ENCODE assay signal across 1 cellular context in the genomic region with DNA sequence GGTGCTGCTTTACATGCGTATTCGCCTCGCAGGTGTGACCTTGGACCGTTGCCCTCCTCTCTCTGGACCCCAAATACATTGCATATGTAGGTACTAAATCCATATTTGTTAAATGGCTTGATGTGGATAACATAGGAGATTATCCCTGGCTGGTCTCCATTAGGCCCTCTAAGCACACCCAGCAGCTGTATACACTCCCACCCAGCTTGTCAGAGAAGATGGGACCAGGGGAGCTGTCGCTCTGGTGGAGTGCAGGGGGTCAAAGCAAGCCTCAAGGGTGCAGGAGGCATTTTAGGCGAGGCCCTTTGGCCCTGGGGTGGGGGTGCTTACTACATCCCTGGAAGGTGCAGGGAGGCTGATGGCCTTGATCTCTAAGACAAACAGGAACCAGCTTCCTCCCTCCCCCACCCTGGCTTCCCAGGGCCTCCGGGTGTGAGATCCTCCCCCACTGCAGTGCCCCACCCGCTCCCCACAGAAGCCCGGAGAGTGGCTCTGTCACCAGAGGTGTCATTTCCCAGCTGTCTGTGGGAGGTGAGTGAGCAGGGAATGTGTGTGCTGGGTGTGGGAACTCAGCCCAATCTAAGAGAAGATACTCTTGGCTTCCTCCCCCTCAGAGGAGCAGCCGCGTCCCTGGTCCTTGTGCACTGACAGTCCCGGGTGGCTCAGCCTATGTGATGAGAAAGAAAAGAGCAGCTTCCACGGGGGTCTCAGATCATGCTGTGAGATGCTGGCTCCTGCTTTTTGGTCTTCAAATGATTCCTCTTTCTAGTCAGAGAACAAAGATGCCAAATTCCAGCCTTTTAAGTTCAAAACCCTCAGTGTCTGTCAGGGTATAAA.
TF ChIP-seq lines count a peak whose summit lies in the region.

No MANE protein-coding gene starts in this region.

TF ChIP-seq in HepG2, 621 proteins besides CTCF, POLR2A, EP300 and RAD21 (continued from another document):
- TF ChIP-seq, protein P1, sequence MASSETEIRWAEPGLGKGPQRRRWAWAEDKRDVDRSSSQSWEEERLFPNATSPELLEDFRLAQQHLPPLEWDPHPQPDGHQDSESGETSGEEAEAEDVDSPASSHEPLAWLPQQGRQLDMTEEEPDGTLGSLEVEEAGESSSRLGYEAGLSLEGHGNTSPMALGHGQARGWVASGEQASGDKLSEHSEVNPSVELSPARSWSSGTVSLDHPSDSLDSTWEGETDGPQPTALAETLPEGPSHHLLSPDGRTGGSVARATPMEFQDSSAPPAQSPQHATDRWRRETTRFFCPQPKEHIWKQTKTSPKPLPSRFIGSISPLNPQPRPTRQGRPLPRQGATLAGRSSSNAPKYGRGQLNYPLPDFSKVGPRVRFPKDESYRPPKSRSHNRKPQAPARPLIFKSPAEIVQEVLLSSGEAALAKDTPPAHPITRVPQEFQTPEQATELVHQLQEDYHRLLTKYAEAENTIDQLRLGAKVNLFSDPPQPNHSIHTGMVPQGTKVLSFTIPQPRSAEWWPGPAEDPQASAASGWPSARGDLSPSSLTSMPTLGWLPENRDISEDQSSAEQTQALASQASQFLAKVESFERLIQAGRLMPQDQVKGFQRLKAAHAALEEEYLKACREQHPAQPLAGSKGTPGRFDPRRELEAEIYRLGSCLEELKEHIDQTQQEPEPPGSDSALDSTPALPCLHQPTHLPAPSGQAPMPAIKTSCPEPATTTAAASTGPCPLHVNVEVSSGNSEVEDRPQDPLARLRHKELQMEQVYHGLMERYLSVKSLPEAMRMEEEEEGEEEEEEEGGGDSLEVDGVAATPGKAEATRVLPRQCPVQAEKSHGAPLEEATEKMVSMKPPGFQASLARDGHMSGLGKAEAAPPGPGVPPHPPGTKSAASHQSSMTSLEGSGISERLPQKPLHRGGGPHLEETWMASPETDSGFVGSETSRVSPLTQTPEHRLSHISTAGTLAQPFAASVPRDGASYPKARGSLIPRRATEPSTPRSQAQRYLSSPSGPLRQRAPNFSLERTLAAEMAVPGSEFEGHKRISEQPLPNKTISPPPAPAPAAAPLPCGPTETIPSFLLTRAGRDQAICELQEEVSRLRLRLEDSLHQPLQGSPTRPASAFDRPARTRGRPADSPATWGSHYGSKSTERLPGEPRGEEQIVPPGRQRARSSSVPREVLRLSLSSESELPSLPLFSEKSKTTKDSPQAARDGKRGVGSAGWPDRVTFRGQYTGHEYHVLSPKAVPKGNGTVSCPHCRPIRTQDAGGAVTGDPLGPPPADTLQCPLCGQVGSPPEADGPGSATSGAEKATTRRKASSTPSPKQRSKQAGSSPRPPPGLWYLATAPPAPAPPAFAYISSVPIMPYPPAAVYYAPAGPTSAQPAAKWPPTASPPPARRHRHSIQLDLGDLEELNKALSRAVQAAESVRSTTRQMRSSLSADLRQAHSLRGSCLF (CRISPR knock-in tag; IDR thresholded peaks at IDR 0.05; ENCODE audit: borderline replicate concordance) = no peak
- TF ChIP-seq ARNT2 (CRISPR knock-in tag; IDR thresholded peaks at IDR 0.05; ENCODE audit: low read depth) (no peak), YEATS4 (CRISPR knock-in tag; IDR thresholded peaks at IDR 0.05; ENCODE audit: borderline replicate concordance) (peak; percentile 44; the same call in 1 of the 2 replicates), ZNF512B (CRISPR knock-in tag; IDR thresholded peaks at IDR 0.05; ENCODE audit: borderline replicate concordance) (no peak), GFI1 (CRISPR knock-in tag; IDR thresholded peaks at IDR 0.05; ENCODE audit: borderline replicate concordance) (no peak), ZNF281 (CRISPR knock-in tag; IDR thresholded peaks at IDR 0.05; ENCODE audit: borderline replicate concordance) (peak; percentile 96), ZNF75D (CRISPR knock-in tag; IDR thresholded peaks at IDR 0.05; ENCODE audit: borderline replicate concordance) (no peak), SSRP1 (CRISPR knock-in tag; IDR thresholded peaks at IDR 0.05) (no peak; the same call in 1 of the 2 replicates), ZNF766 (CRISPR knock-in tag; IDR thresholded peaks at IDR 0.05; ENCODE audit: borderline replicate concordance) (no peak), ZFAT (CRISPR knock-in tag; conservative IDR thresholded peaks at IDR 0.05) (no peak), ZSCAN9 (CRISPR knock-in tag; IDR thresholded peaks at IDR 0.05; ENCODE audit: borderline replicate concordance) (no peak), SIN3B (IDR thresholded peaks at IDR 0.05; ENCODE audit: low read length) (no peak), ZNF562 (CRISPR knock-in tag; IDR thresholded peaks at IDR 0.05; ENCODE audit: borderline replicate concordance) (no peak), SALL2 (CRISPR knock-in tag; IDR thresholded peaks at IDR 0.05) (no peak), SKI (IDR thresholded peaks at IDR 0.05; ENCODE audit: partially characterized antibody) (no peak), ZFY (CRISPR knock-in tag; IDR thresholded peaks at IDR 0.05) (0 out of 2 replicates have a peak, but pooled peaks have one; percentile 47), U2AF1 (optimal IDR thresholded peaks at IDR 0.05; ENCODE audit: low read depth, low read length) (no peak), HDAC2 (CRISPR knock-in tag; IDR thresholded peaks at IDR 0.05) (no peak; the same call in 1 of the 2 replicates), KLF16 (CRISPR knock-in tag; IDR thresholded peaks at IDR 0.05) (0 out of 4 replicates have a peak, but pooled peaks of 1 of the 2 experiments have one; percentile 28), KLF13 (CRISPR knock-in tag; IDR thresholded peaks at IDR 0.05) (no peak), MAFG (CRISPR knock-in tag; IDR thresholded peaks at IDR 0.05) (no peak), ZNF7 (CRISPR knock-in tag; IDR thresholded peaks at IDR 0.05) (no peak), ZNF451 (CRISPR knock-in tag; IDR thresholded peaks at IDR 0.05) (no peak), AGO1 (IDR thresholded peaks at IDR 0.05; ENCODE audit: low read depth, low read length, poor library complexity, severe bottlenecking) (no peak), GATAD1 (CRISPR knock-in tag; IDR thresholded peaks at IDR 0.05) (no peak; the same call in 1 of the 2 replicates), ZNF317 (CRISPR knock-in tag; IDR thresholded peaks at IDR 0.05) (no peak), ZNF589 (CRISPR knock-in tag; conservative IDR thresholded peaks at IDR 0.05) (no peak), ZNF558 (CRISPR knock-in tag; IDR thresholded peaks at IDR 0.05; ENCODE audit: borderline replicate concordance) (no peak)
- TF ChIP-seq, protein P2, sequence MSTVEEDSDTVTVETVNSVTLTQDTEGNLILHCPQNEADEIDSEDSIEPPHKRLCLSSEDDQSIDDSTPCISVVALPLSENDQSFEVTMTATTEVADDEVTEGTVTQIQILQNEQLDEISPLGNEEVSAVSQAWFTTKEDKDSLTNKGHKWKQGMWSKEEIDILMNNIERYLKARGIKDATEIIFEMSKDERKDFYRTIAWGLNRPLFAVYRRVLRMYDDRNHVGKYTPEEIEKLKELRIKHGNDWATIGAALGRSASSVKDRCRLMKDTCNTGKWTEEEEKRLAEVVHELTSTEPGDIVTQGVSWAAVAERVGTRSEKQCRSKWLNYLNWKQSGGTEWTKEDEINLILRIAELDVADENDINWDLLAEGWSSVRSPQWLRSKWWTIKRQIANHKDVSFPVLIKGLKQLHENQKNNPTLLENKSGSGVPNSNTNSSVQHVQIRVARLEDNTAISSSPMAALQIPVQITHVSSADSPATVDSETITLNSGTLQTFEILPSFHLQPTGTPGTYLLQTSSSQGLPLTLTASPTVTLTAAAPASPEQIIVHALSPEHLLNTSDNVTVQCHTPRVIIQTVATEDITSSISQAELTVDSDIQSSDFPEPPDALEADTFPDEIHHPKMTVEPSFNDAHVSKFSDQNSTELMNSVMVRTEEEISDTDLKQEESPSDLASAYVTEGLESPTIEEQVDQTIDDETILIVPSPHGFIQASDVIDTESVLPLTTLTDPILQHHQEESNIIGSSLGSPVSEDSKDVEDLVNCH (CRISPR knock-in tag; IDR thresholded peaks at IDR 0.05) = no peak
- TF ChIP-seq, protein P3, sequence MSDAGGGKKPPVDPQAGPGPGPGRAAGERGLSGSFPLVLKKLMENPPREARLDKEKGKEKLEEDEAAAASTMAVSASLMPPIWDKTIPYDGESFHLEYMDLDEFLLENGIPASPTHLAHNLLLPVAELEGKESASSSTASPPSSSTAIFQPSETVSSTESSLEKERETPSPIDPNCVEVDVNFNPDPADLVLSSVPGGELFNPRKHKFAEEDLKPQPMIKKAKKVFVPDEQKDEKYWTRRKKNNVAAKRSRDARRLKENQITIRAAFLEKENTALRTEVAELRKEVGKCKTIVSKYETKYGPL (CRISPR knock-in tag; IDR thresholded peaks at IDR 0.05) = no peak
